9 cellular contexts compared by ENCODE assay signal in the genomic region with DNA sequence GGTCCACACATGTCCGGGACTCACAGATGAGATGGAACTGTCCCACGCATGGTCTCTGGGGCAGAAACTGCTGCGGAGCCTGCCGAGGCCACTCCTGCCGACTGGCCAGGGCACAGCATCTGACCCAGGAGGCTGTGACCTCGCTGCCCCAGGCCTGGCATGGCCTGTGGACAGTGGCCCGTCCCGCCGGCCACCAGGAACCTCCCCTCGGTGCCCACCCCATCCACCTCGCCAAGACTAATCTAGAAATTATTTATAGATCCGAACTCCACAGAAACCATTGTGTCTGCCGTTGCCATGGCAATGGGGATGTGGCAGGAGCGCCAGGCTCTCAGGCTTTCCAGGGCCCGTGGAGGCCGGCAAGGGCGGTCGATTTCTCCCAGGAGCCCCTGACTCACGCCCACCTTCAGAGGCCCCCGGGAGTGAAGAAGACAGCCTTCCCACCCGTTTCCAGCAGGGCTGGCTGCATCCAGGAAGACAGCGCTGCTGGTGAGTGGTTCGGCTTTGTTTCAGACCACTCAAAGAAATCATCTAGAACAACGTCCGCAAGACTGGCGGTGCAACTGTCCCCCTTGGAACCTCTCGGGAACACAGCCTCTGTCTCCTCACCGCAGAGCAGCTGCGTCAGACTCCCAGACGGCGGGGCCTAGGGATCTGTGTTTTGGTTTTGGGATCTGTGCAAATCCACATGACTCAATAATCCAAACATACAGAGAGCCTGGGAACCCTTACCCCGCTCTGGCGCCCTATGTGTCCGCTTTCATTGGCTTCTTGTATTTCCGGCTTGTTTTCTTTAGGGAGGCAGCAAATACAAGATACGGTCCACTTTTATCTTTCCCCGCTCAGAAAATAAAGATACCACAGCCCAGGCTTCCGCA. TPM values are rescaled to one million over a fixed set of nuclear protein-coding genes. Genes with fewer than 3 reads are reported as not detected.
DNase-seq lines count a peak whose midpoint lies in the region; ATAC-seq and TF ChIP-seq lines count a peak whose summit lies in the region.
"Had no signal": no experiment of that assay in that cellular context is flagged by ENCODE, and none has a peak within 500 bp of the region (broad histone marks: within the 10 kb centered on the region; RNA-seq: fewer than 3 reads in every experiment).

No MANE protein-coding gene starts in this region.

- H2BK15ac ChIP-seq in neuronal stem cell (ENCODE audit: low read length), result peak overlapping the region; percentile 62

- DNase-seq in NCI-H2171 treated with DMSO at 0.1 percent for 48 hours (lab: John Stamatoyannopoulos, UW) (peak; percentile 56), fibroblast of lung (ENCODE audit: low read depth in 2 of 2) (peak; percentile 72 to 78), neuronal stem cell (ENCODE audit: low spot score) (no peak), dermis blood vessel endothelial cell (no peak)
- DNase-seq: activated gamma-delta T cell had no signal

- H3K27ac ChIP-seq in BLaER1, result no peak overlapping the region; the same call in 1 of the 2 replicates
- no peak overlapping the region for H3K27ac ChIP-seq in fibroblast of lung (ENCODE audit: insufficient read depth, low read length)
- H3K27ac ChIP-seq in neuronal stem cell (replicated peaks; ENCODE audit: low read length), result no peak overlapping the region

- no peak for TF ChIP-seq CTCF in fibroblast of lung (conservative IDR thresholded peaks at IDR 0.05 in 1 of 2, IDR thresholded peaks at IDR 0.05 in 1 of 2; ENCODE audit: low read depth in 1 of 2, low read length in 2 of 2)

- H2BK5ac ChIP-seq in neuronal stem cell (ENCODE audit: low read length), result no peak overlapping the region

- H3K4me3 ChIP-seq in BLaER1 (peak overlapping the region; percentile 44), fibroblast of lung (replicated peaks in 1 of 4; ENCODE audit: control extremely low read depth in 1 of 4, insufficient read depth in 1 of 4, low read depth in 3 of 4, low read length in 4 of 4) (peak overlapping the region in 1 of 4 experiments; percentile 14), neuronal stem cell (ENCODE audit: low read length in 2 of 2) (no peak overlapping the region)

- H2AFZ ChIP-seq in fibroblast of lung (ENCODE audit: low read length) (no peak overlapping the region), neuronal stem cell (ENCODE audit: low read length) (peak overlapping the region; percentile 68)

- H3K79me1 ChIP-seq in neuronal stem cell (ENCODE audit: low read depth, low read length), result no peaks in the 10 kb centered on the region

- WGBS in neuronal stem cell (ENCODE audit: extremely low coverage in 2 of 2, insufficient read length in 2 of 2, insufficient replicate concordance in 1 of 2), 2 donors, result no CpG with 5 or more reads among the region's 38 CpGs

- H3K4me1 ChIP-seq in BLaER1 (peaks cover 53% of the 10 kb centered on the region), fibroblast of lung (ENCODE audit: control insufficient read depth, extremely low read depth, insufficient read depth, low read length) (peaks cover 3% of the 10 kb centered on the region), neuronal stem cell (ENCODE audit: control insufficient read depth in 2 of 2, insufficient read depth in 1 of 2, low read depth in 1 of 2, low read length in 2 of 2) (peaks cover 14 to 16% of the 10 kb centered on the region in 2 donors)

- H3K36me3 ChIP-seq in BLaER1, result peaks cover 4% of the 10 kb centered on the region; the same call in 1 of the 2 replicates
- no peaks in the 10 kb centered on the region for H3K36me3 ChIP-seq in fibroblast of lung (ENCODE audit: control insufficient read depth, insufficient read depth, low read length)
- no peaks in the 10 kb centered on the region for H3K36me3 ChIP-seq in neuronal stem cell (replicated peaks in 1 of 2; ENCODE audit: control insufficient read depth in 2 of 2, insufficient read depth in 2 of 2, low read length in 2 of 2)

- H4K20me1 ChIP-seq in BLaER1, result no peaks in the 10 kb centered on the region
- H4K20me1 ChIP-seq in fibroblast of lung (ENCODE audit: control insufficient read depth, extremely low read depth, insufficient read depth, low read length), result no peaks in the 10 kb centered on the region

- no peak overlapping the region for H2BK12ac ChIP-seq in neuronal stem cell (ENCODE audit: low read length)

- no peak overlapping the region for H4K91ac ChIP-seq in neuronal stem cell (ENCODE audit: low read depth, low read length, poor library complexity)

- H2BK120ac ChIP-seq in neuronal stem cell (ENCODE audit: low read depth, low read length), result no peak overlapping the region

- no peak overlapping the region for H4K8ac ChIP-seq in neuronal stem cell (ENCODE audit: low read depth, low read length)

- no peaks in the 10 kb centered on the region for H3K27me3 ChIP-seq in BLaER1
- peaks cover 6% of the 10 kb centered on the region for H3K27me3 ChIP-seq in fibroblast of lung (ENCODE audit: control insufficient read depth, insufficient read depth, low read length)
- H3K27me3 ChIP-seq in neuronal stem cell (ENCODE audit: control insufficient read depth in 3 of 3, insufficient read depth in 3 of 3, low read depth in 1 of 3, low read length in 3 of 3), result peaks cover 0 to 18% (median 0%) of the 10 kb centered on the region in 3 experiments

- no peak overlapping the region for H3K14ac ChIP-seq in neuronal stem cell (ENCODE audit: low read length)

- H3K9ac ChIP-seq in BLaER1 (no peak overlapping the region), fibroblast of lung (ENCODE audit: insufficient read depth, low read length) (peak overlapping the region; percentile 16), neuronal stem cell (ENCODE audit: low read depth, low read length, poor library complexity) (no peak overlapping the region)

- H3K4ac ChIP-seq in neuronal stem cell (ENCODE audit: low read length), result no peak overlapping the region

- peak overlapping the region; percentile 84 for H3K18ac ChIP-seq in neuronal stem cell (ENCODE audit: low read length)

- H2AK5ac ChIP-seq in neuronal stem cell (ENCODE audit: low read depth, low read length), result no peak overlapping the region

- H3K79me2 ChIP-seq in fibroblast of lung (ENCODE audit: control insufficient read depth, insufficient read depth, low read length), result no peaks in the 10 kb centered on the region

- peak overlapping the region; percentile 88 for H3K4me2 ChIP-seq in BLaER1
- no peak overlapping the region for H3K4me2 ChIP-seq in fibroblast of lung (ENCODE audit: extremely low read depth, insufficient read depth, low read length)
- H3K4me2 ChIP-seq in neuronal stem cell (ENCODE audit: insufficient read depth, low read length, poor library complexity, severe bottlenecking), result no peak overlapping the region

- H3K23ac ChIP-seq in neuronal stem cell (ENCODE audit: low read depth, low read length, poor library complexity), result no peak overlapping the region

- ATAC-seq in HG03039 (IDR thresholded peaks at IDR 0.05; ENCODE audit: unreplicated experiment), result no peak
- ATAC-seq in GM18907 (IDR thresholded peaks at IDR 0.05; ENCODE audit: unreplicated experiment), result no peak
- no peak for ATAC-seq in GM18870 (IDR thresholded peaks at IDR 0.05; ENCODE audit: unreplicated experiment)

- H3K9me3 ChIP-seq in BLaER1, result peaks cover 18% of the 10 kb centered on the region
- H3K9me3 ChIP-seq in fibroblast of lung (ENCODE audit: control insufficient read depth, insufficient read depth, low read depth, low read length), result no peaks in the 10 kb centered on the region
- peaks cover 4 to 7% of the 10 kb centered on the region in 2 donors for H3K9me3 ChIP-seq in neuronal stem cell (replicated peaks in 1 of 2; ENCODE audit: control insufficient read depth in 2 of 2, insufficient read depth in 1 of 2, low read depth in 1 of 2, low read length in 2 of 2)

RNA-seq across cellular contexts. Expression of a gene that starts 48.4 kb away (rescaled TPM):
- total RNA-seq in fibroblast of lung (15.4 and 16.3 TPM in 2 replicates), dermis blood vessel endothelial cell (7.5 and 12.5 TPM in 2 replicates)
- 6.4 and 8.6 TPM in 2 replicates for polyA plus RNA-seq in fibroblast of lung
- polyA plus RNA-seq in fibroblast of lung (2012), result 12.6 and 13.5 TPM in 2 replicates
- 19.5 and 24.6 TPM in 2 replicates for polyA minus RNA-seq in fibroblast of lung (ENCODE audit: low replicate concordance)
- polyA plus RNA-seq in neuronal stem cell (2013, experiment 1 of 2), result 15.1 TPM
- polyA plus RNA-seq in neuronal stem cell (2013, experiment 2 of 2), result 15.8 TPM

Comparison
In these comparisons a context has a peak if more than half of its experiments do, and no peak if none do; other contexts are left out.
1. DNase-seq: peak in NCI-H2171 treated with DMSO at 0.1 percent for 48 hours (single experiment) and fibroblast of lung (2 of 2); none in neuronal stem cell (single experiment) and dermis blood vessel endothelial cell (single experiment).